In the genomic region with DNA sequence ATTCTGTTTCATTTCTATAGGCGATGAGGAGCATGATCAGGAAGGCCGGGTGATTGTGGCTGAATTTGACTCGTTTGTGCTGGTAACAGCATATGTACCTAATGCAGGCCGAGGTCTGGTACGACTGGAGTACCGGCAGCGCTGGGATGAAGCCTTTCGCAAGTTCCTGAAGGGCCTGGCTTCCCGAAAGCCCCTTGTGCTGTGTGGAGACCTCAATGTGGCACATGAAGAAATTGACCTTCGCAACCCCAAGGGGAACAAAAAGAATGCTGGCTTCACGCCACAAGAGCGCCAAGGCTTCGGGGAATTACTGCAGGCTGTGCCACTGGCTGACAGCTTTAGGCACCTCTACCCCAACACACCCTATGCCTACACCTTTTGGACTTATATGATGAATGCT, we compare ENCODE assay signal across 1 cellular context.
TF ChIP-seq lines count a peak whose summit lies in the region.

No MANE protein-coding gene starts in this region.

TF ChIP-seq in IMR-90, 13 proteins besides CTCF, POLR2A, EP300 and RAD21:
- TF ChIP-seq MAFK (IDR thresholded peaks at IDR 0.05; ENCODE audit: low read depth, low read length) (no peak), MAZ (IDR thresholded peaks at IDR 0.05; ENCODE audit: borderline replicate concordance, low read depth, low read length) (no peak), MXI1 (IDR thresholded peaks at IDR 0.05; ENCODE audit: borderline replicate concordance, low read depth, low read length) (no peak), BHLHE40 (IDR thresholded peaks at IDR 0.05; ENCODE audit: low read depth, low read length) (no peak), CEBPB (IDR thresholded peaks at IDR 0.05; ENCODE audit: low read depth, low read length) (no peak), RCOR1 (IDR thresholded peaks at IDR 0.05; ENCODE audit: insufficient replicate concordance, low read length) (no peak), RFX5 (IDR thresholded peaks at IDR 0.05; ENCODE audit: low read depth, low read length) (no peak), SMC3 (IDR thresholded peaks at IDR 0.05; ENCODE audit: low read depth, low read length) (no peak), NFE2L2 (IDR thresholded peaks at IDR 0.05; ENCODE audit: low read depth, low read length) (no peak)
- TF ChIP-seq, protein P1, sequence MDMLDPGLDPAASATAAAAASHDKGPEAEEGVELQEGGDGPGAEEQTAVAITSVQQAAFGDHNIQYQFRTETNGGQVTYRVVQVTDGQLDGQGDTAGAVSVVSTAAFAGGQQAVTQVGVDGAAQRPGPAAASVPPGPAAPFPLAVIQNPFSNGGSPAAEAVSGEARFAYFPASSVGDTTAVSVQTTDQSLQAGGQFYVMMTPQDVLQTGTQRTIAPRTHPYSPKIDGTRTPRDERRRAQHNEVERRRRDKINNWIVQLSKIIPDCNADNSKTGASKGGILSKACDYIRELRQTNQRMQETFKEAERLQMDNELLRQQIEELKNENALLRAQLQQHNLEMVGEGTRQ (IDR thresholded peaks at IDR 0.05; ENCODE audit: low read depth, low read length) = no peak
- TF ChIP-seq, protein P2, sequence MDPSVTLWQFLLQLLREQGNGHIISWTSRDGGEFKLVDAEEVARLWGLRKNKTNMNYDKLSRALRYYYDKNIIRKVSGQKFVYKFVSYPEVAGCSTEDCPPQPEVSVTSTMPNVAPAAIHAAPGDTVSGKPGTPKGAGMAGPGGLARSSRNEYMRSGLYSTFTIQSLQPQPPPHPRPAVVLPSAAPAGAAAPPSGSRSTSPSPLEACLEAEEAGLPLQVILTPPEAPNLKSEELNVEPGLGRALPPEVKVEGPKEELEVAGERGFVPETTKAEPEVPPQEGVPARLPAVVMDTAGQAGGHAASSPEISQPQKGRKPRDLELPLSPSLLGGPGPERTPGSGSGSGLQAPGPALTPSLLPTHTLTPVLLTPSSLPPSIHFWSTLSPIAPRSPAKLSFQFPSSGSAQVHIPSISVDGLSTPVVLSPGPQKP (IDR thresholded peaks at IDR 0.05; ENCODE audit: borderline replicate concordance, low read depth, low read length) = no peak
